Comparison of ENCODE assay signal across 8 cellular contexts in the genomic region with DNA sequence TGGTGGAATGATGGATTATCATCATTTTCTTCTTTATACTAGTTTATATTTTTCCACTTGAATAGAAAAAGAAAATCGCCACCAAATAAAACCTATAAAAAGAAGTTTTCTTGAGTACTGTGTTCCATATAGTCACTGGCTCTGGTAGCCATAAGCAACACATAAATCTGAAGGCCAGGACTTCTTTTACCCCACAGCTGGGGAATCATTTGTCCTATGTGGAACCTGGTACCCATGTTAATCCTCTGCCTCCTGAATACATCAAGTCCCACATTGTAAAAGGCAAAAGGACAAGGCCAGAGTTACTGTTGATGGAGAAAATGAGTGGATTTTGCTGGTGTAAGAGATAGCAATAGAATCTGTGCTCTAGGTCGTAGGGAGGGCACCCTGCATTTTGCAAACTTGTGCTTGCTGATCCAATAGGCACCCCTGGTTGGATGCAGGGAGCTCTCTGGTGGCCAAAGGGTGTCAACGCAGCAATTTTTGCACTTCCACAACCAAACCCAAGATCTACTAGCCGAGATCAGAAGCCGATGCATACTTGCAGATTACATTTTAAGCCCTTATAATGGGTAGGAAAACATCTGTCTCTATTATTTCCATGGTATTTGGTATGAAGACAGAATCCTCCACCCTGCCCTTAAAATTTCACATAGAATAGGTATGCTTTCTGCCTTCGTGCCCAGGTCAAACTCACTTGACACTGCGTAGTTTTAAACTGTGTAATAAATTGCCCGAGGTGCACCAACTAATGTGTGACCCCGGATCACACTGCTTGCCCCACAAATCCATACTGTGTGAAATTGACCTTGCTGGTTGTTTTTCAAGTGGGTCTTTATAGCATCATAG.
DNase-seq lines count a peak whose midpoint lies in the region; FAIRE-seq and TF ChIP-seq lines count a peak whose summit lies in the region.

No MANE protein-coding gene starts in this region.

- peak overlapping the region; percentile 33 for H2AFZ ChIP-seq in endothelial cell of umbilical vein (ENCODE audit: low read depth, low read length)

- H3K36me3 ChIP-seq in endothelial cell of umbilical vein (ENCODE audit: control insufficient read depth in 2 of 2, extremely low read depth in 1 of 2, insufficient read depth in 2 of 2, low read length in 2 of 2) (no peaks in the 10 kb centered on the region), thyroid gland (no peaks in the 10 kb centered on the region)

- POLR2A ChIA-PET in endothelial cell of umbilical vein (lab: Charles Lee), result no interaction called here

- peaks cover 34% of the 10 kb centered on the region for H3K4me1 ChIP-seq in endothelial cell of umbilical vein (ENCODE audit: control insufficient read depth, extremely low read depth, insufficient read depth, low read length)
- peaks cover 4 to 10% of the 10 kb centered on the region in 2 donors for H3K4me1 ChIP-seq in thyroid gland

- H3K9ac ChIP-seq in endothelial cell of umbilical vein (replicated peaks; ENCODE audit: extremely low read depth, insufficient read depth, low read length), result peak overlapping the region; percentile 32

- TF ChIP-seq POLR2A in endothelial cell of umbilical vein (IDR thresholded peaks at IDR 0.05; ENCODE audit: low read depth, low read length), result no peak
- no peak for TF ChIP-seq POLR2A in thyroid gland (IDR thresholded peaks at IDR 0.05)

- no TSS peak for BruUV-seq in endothelial cell of umbilical vein (replicated peaks; lab: Mats Ljungman, UMichigan)

- WGBS in thyroid gland, 2 donors, result 48 to 51% methylated on average over 7 to 8 of the region's 9 CpGs

- no peak overlapping the region for H3K4me3 ChIP-seq in HFF-Myc (replicated peaks; ENCODE audit: low read depth, low read length)
- H3K4me3 ChIP-seq in endothelial cell of umbilical vein (replicated peaks in 1 of 3; ENCODE audit: insufficient read depth in 1 of 3, low read depth in 1 of 3, low read length in 3 of 3), result peak overlapping the region in 1 of 3 experiments; percentile 46
- H3K4me3 ChIP-seq in thyroid gland (replicated peaks in 1 of 3), result no peak overlapping the region

- H3K27ac ChIP-seq in VCaP, result no peak overlapping the region
- H3K27ac ChIP-seq in endothelial cell of umbilical vein (ENCODE audit: insufficient read depth, low read depth, low read length), result peak overlapping the region; percentile 59
- peak overlapping the region in 2 of 3 donors; percentile 38 to 44 for H3K27ac ChIP-seq in thyroid gland

- peak; percentile 84 for FAIRE-seq in endothelial cell of umbilical vein (lab: Jason Lieb, UNC)

- H3K4me2 ChIP-seq in endothelial cell of umbilical vein (ENCODE audit: insufficient read depth, low read length), result peak overlapping the region; percentile 56

- intact Hi-C loops in endothelial cell of umbilical vein (cut with micrococcal nuclease) (loop anchor here (1.0 to 10.0 kb wide), 6 partner anchors 56 to 766 kb away; a partner anchor contains a TSS), thyroid gland (cut with DNase I) (no loop called here)

- H3K27me3 ChIP-seq in endothelial cell of umbilical vein (ENCODE audit: control insufficient read depth in 2 of 2, insufficient read depth in 2 of 2, low read length in 2 of 2) (no peaks in the 10 kb centered on the region), thyroid gland (no peaks in the 10 kb centered on the region)

- CTCF ChIA-PET in endothelial cell of umbilical vein (lab: Charles Lee), result interaction anchor here (1.0 to 3.1 kb wide), 24 partner anchors 9 to 765 kb away, joined by 3 to 39 read pairs (median 6); no protein-coding TSS in a partner anchor

- no peaks in the 10 kb centered on the region for H3K79me2 ChIP-seq in endothelial cell of umbilical vein (ENCODE audit: control insufficient read depth, insufficient read depth, low read length)

- TF ChIP-seq CTCF in GM12873 (IDR thresholded peaks at IDR 0.05; ENCODE audit: insufficient read depth, low read depth, low read length, missing control alignments), result peak; percentile 86
- peak; percentile 67 for TF ChIP-seq CTCF in HFF-Myc (IDR thresholded peaks at IDR 0.05; ENCODE audit: low read depth, low read length, missing control alignments)
- TF ChIP-seq CTCF in VCaP (conservative IDR thresholded peaks at IDR 0.05), result peak; percentile 81
- TF ChIP-seq CTCF in endothelial cell of umbilical vein (IDR thresholded peaks at IDR 0.05; ENCODE audit: extremely low read depth in 1 of 2, insufficient read depth in 1 of 2, low read depth in 1 of 2, low read length in 2 of 2), result peak; percentile 58 to 63
- TF ChIP-seq CTCF in thyroid gland (IDR thresholded peaks at IDR 0.05), result peak in 5 of 6 experiments; percentile 25 to 70 (median 63)

- DNase-seq in HFF-Myc (ENCODE audit: extremely low read depth, low read depth) (no peak), NCI-H146 treated with DMSO at 0.1 percent for 48 hours (lab: John Stamatoyannopoulos, UW; ENCODE audit: unreplicated experiment) (peak; percentile 44), endothelial cell of umbilical vein (ENCODE audit: low read depth, low spot score) (peak; percentile 77), myocyte (ENCODE audit: low read depth) (peak; percentile 69), thyroid gland (peak; percentile 66), GF-D8 (lab: John Stamatoyannopoulos, UW) (no peak)

- dilution Hi-C loops in endothelial cell of umbilical vein (cut with MboI; ENCODE audit: extremely low pct_ligation_motif_present, low sequenced_read_pairs), result no loop called here

- H3K9me1 ChIP-seq in endothelial cell of umbilical vein (replicated peaks; ENCODE audit: control insufficient read depth, extremely low read depth, insufficient read depth, low read length), result no peaks in the 10 kb centered on the region

- no peaks in the 10 kb centered on the region for H4K20me1 ChIP-seq in endothelial cell of umbilical vein (replicated peaks; ENCODE audit: control insufficient read depth, extremely low read depth, insufficient read depth, low read length)

- H3K9me3 ChIP-seq in endothelial cell of umbilical vein (replicated peaks; ENCODE audit: control insufficient read depth, insufficient read depth, low read length) (no peaks in the 10 kb centered on the region), thyroid gland (no peaks in the 10 kb centered on the region)

TF ChIP-seq in endothelial cell of umbilical vein, 7 proteins besides CTCF, POLR2A, EP300 and RAD21:
- TF ChIP-seq, protein P1, sequence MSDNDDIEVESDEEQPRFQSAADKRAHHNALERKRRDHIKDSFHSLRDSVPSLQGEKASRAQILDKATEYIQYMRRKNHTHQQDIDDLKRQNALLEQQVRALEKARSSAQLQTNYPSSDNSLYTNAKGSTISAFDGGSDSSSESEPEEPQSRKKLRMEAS (IDR thresholded peaks at IDR 0.05; ENCODE audit: insufficient read depth, insufficient read length), result no peak
- no peak for TF ChIP-seq POLR2AphosphoS5 (IDR thresholded peaks at IDR 0.05; ENCODE audit: insufficient read depth, low read depth, low read length)
- TF ChIP-seq GATA2 (IDR thresholded peaks at IDR 0.05; ENCODE audit: insufficient read depth, insufficient read length, low read depth, low read length), result no peak
- TF ChIP-seq JUN (IDR thresholded peaks at IDR 0.05; ENCODE audit: borderline replicate concordance, insufficient read depth, insufficient read length, low read depth), result no peak
- no peak for TF ChIP-seq FOS (IDR thresholded peaks at IDR 0.05; ENCODE audit: borderline replicate concordance, insufficient read depth, low read length)
- no peak for TF ChIP-seq MYC (IDR thresholded peaks at IDR 0.05; ENCODE audit: low read depth, low read length)
- TF ChIP-seq EZH2 (IDR thresholded peaks at IDR 0.05; ENCODE audit: borderline replicate concordance, low read depth, low read length, severe bottlenecking), result no peak
TF ChIP-seq in endothelial cell of umbilical vein: peak in this region for 0.

Comparison
In these comparisons a context has a peak if more than half of its experiments do, and no peak if none do; other contexts are left out.
1. DNase-seq: peak in NCI-H146 treated with DMSO at 0.1 percent for 48 hours (single experiment), endothelial cell of umbilical vein (single experiment), myocyte (single experiment) and thyroid gland (2 of 2); none in HFF-Myc (single experiment) and GF-D8 (single experiment).
2. Peak in every context shown above with its lines, with median percentiles within 50 percentile points of each other: CTCF ChIP-seq.